24 cellular contexts compared by ENCODE assay signal in genomic region chr9:126109575-126109974, GRCh38.
DNase-seq lines count a peak whose midpoint lies in the region; ATAC-seq, FAIRE-seq and TF ChIP-seq lines count a peak whose summit lies in the region.
"Had no signal": no experiment of that assay in that cellular context is flagged by ENCODE, and none has a peak within 500 bp of the region (broad histone marks: within the 10 kb centered on the region; RNA-seq: fewer than 3 reads in every experiment).

No MANE protein-coding gene starts in this region.

- H3K4me3 ChIP-seq in kidney (ENCODE audit: low read length in 2 of 2) (no peak overlapping the region), sigmoid colon (no peak overlapping the region), psoas muscle (no peak overlapping the region)
- H3K4me3 ChIP-seq: BLaER1, GM23338 had no signal

- TF ChIP-seq POLR2A in sigmoid colon (IDR thresholded peaks at IDR 0.05) = no peak

- H3K4me1 ChIP-seq in kidney (ENCODE audit: control insufficient read depth in 1 of 2, insufficient read depth in 1 of 2, low read depth in 1 of 2, low read length in 2 of 2) = no peaks in the 10 kb centered on the region
- no peaks in the 10 kb centered on the region for H3K4me1 ChIP-seq in sigmoid colon
- no peaks in the 10 kb centered on the region for H3K4me1 ChIP-seq in psoas muscle

- FAIRE-seq in kidney (lab: Jason Lieb, UNC) = no peak
- FAIRE-seq: A204.1, D721Med, GM12891, GM18507 had no signal

- ATAC-seq in psoas muscle = no peak
- ATAC-seq: GM23338, HCT116 had no signal

- no peaks in the 10 kb centered on the region for H3K36me3 Mint-ChIP-seq in CD14-positive monocyte
- H3K36me3 Mint-ChIP-seq: CD8-positive, alpha-beta memory T cell had no signal

- TF ChIP-seq CTCF in CD14-positive monocyte (IDR thresholded peaks at IDR 0.05) (no peak), kidney (IDR thresholded peaks at IDR 0.05; ENCODE audit: borderline replicate concordance, extremely low read depth, insufficient read depth) (no peak), sigmoid colon (IDR thresholded peaks at IDR 0.05) (no peak), psoas muscle (IDR thresholded peaks at IDR 0.05) (no peak)

- no peak for TF ChIP-seq EP300 in sigmoid colon (IDR thresholded peaks at IDR 0.05)

- peaks cover 0 to 2% (median 0%) of the 10 kb centered on the region in 7 donors for H3K9me3 Mint-ChIP-seq in CD14-positive monocyte
- H3K9me3 Mint-ChIP-seq: H9 had no signal

- intact Hi-C loops in CD14-positive monocyte (cut with micrococcal nuclease) = loop anchor here in 1 of 2 donors (10.0 kb wide), 1 partner anchor 705 kb away; no protein-coding TSS in a partner anchor
- intact Hi-C loops in kidney (cut with DNase I) = no loop called here
- intact Hi-C loops in sigmoid colon (cut with DNase I) = no loop called here
- intact Hi-C loops in psoas muscle (cut with DNase I) = no loop called here

- peaks cover 12 to 16% (median 15%) of the 10 kb centered on the region in 3 donors for H3K27me3 Mint-ChIP-seq in CD14-positive monocyte (ENCODE audit: low read depth in 3 of 3)

- no peaks in the 10 kb centered on the region for H3K9me3 ChIP-seq in kidney (ENCODE audit: control insufficient read depth in 1 of 2, low read length in 2 of 2)
- H3K9me3 ChIP-seq in sigmoid colon = no peaks in the 10 kb centered on the region
- no peaks in the 10 kb centered on the region for H3K9me3 ChIP-seq in psoas muscle
- H3K9me3 ChIP-seq: BLaER1 had no signal

- H3K9ac ChIP-seq in kidney (ENCODE audit: low read length in 2 of 2) = no peak overlapping the region
- H3K9ac ChIP-seq: BLaER1 had no signal

- H3K27ac Mint-ChIP-seq in CD14-positive monocyte = no peak overlapping the region
- H3K27ac Mint-ChIP-seq: B cell; CD4-positive, alpha-beta T cell; GM23338; H9 had no signal

- DNase-seq in activated effector memory CD4-positive, alpha-beta T cell treated with anti-CD3 and anti-CD28 coated beads, Interleukin-2, amount 50 U/mL, for 16 hours = peak; percentile 38
- DNase-seq in activated effector memory CD4-positive, alpha-beta T cell treated with Interleukin-2 at 50 U/mL for 16 hours = no peak
- DNase-seq in CD14-positive monocyte (ENCODE audit: low spot score) (peak; percentile 10), kidney (peak; percentile 19), sigmoid colon (peak; percentile 21), psoas muscle (no peak), SHP77 treated with DMSO at 0.1 percent for 48 hours (lab: John Stamatoyannopoulos, UW) (no peak), DMS 273 treated with DMSO at 0.1 percent for 48 hours (lab: John Stamatoyannopoulos, UW) (no peak)
- DNase-seq: CD4-positive, alpha-beta T cell; DMS53; DMS79 treated with DMSO at 0.1 percent for 48 hours; GF-D8; H9 had no signal

- no peaks in the 10 kb centered on the region for H3K27me3 ChIP-seq in sigmoid colon
- peaks cover 0 to 10% (median 0%) of the 10 kb centered on the region in 3 donors for H3K27me3 ChIP-seq in psoas muscle (ENCODE audit: insufficient read depth in 3 of 3, low read length in 2 of 3)
- H3K27me3 ChIP-seq: BLaER1 had no signal

- H3K4me1 Mint-ChIP-seq in CD14-positive monocyte = no peaks in the 10 kb centered on the region
- H3K4me1 Mint-ChIP-seq: B cell; CD8-positive, alpha-beta memory T cell; GM23338; H9 had no signal

- H3K27ac ChIP-seq in kidney (ENCODE audit: low read depth in 2 of 2, low read length in 2 of 2) (no peak overlapping the region), sigmoid colon (no peak overlapping the region), psoas muscle (no peak overlapping the region)
- H3K27ac ChIP-seq: 22Rv1, BLaER1, C4-2B had no signal

- H3K4me3 Mint-ChIP-seq in CD14-positive monocyte = no peak overlapping the region
- H3K4me3 Mint-ChIP-seq: B cell; CD4-positive, alpha-beta T cell; CD8-positive, alpha-beta memory T cell; GM23338; H9 had no signal

- H3K36me3 ChIP-seq in kidney (ENCODE audit: control insufficient read depth in 1 of 2, insufficient read depth in 2 of 2, low read length in 2 of 2) (no peaks in the 10 kb centered on the region), sigmoid colon (no peaks in the 10 kb centered on the region), psoas muscle (ENCODE audit: insufficient read depth in 1 of 2, low read depth in 1 of 2) (no peaks in the 10 kb centered on the region)
- H3K36me3 ChIP-seq: BLaER1 had no signal

Comparison
In these comparisons a context has a peak if more than half of its experiments do, and no peak if none do; other contexts are left out.
1. DNase-seq: peak in activated effector memory CD4-positive, alpha-beta T cell treated with anti-CD3 and anti-CD28 coated beads, Interleukin-2, amount 50 U/mL, for 16 hours (single experiment), CD14-positive monocyte (single experiment), kidney (single experiment) and sigmoid colon (single experiment); none in activated effector memory CD4-positive, alpha-beta T cell treated with Interleukin-2 at 50 U/mL for 16 hours (single experiment), psoas muscle (0 of 2), SHP77 treated with DMSO at 0.1 percent for 48 hours (single experiment) and DMS 273 treated with DMSO at 0.1 percent for 48 hours (single experiment).